1 cellular context compared by ENCODE assay signal in genomic region chr19:16185123-16185924, GRCh38.
TF ChIP-seq lines count a peak whose summit lies in the region.

FAM32A (plus strand) TSS chr19:16185410; CDS start chr19:16185443, 33 bp downstream.

TF ChIP-seq in K562, 482 proteins besides CTCF, POLR2A, EP300 and RAD21 (continued from another document and continues in another):
- no peak for TF ChIP-seq MGA (IDR thresholded peaks at IDR 0.05)
- TF ChIP-seq, protein P1, sequence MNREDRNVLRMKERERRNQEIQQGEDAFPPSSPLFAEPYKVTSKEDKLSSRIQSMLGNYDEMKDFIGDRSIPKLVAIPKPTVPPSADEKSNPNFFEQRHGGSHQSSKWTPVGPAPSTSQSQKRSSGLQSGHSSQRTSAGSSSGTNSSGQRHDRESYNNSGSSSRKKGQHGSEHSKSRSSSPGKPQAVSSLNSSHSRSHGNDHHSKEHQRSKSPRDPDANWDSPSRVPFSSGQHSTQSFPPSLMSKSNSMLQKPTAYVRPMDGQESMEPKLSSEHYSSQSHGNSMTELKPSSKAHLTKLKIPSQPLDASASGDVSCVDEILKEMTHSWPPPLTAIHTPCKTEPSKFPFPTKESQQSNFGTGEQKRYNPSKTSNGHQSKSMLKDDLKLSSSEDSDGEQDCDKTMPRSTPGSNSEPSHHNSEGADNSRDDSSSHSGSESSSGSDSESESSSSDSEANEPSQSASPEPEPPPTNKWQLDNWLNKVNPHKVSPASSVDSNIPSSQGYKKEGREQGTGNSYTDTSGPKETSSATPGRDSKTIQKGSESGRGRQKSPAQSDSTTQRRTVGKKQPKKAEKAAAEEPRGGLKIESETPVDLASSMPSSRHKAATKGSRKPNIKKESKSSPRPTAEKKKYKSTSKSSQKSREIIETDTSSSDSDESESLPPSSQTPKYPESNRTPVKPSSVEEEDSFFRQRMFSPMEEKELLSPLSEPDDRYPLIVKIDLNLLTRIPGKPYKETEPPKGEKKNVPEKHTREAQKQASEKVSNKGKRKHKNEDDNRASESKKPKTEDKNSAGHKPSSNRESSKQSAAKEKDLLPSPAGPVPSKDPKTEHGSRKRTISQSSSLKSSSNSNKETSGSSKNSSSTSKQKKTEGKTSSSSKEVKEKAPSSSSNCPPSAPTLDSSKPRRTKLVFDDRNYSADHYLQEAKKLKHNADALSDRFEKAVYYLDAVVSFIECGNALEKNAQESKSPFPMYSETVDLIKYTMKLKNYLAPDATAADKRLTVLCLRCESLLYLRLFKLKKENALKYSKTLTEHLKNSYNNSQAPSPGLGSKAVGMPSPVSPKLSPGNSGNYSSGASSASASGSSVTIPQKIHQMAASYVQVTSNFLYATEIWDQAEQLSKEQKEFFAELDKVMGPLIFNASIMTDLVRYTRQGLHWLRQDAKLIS (CRISPR knock-in tag; IDR thresholded peaks at IDR 0.05): no peak
- TF ChIP-seq NONO (IDR thresholded peaks at IDR 0.05; ENCODE audit: low read depth in 2 of 2, low read length in 1 of 2): no peak
- TF ChIP-seq TRIM25 (IDR thresholded peaks at IDR 0.05; ENCODE audit: borderline replicate concordance): no peak
- TF ChIP-seq ZC3H8 (IDR thresholded peaks at IDR 0.05): no peak
- no peak for TF ChIP-seq U2AF1 (optimal IDR thresholded peaks at IDR 0.05; ENCODE audit: low read depth, low read length)
- TF ChIP-seq IRF2 (CRISPR knock-in tag; IDR thresholded peaks at IDR 0.05): no peak
- TF ChIP-seq RB1 (IDR thresholded peaks at IDR 0.05; ENCODE audit: low read depth): peak; percentile 38; the same call in 1 of the 2 replicates
- TF ChIP-seq ZNF511 (CRISPR knock-in tag; IDR thresholded peaks at IDR 0.05): peak; percentile 50; the same call in 1 of the 2 replicates
- peak; percentile 73 for TF ChIP-seq SPI1 (IDR thresholded peaks at IDR 0.05; ENCODE audit: borderline replicate concordance, low read depth, low read length)
- peak; percentile 46; the same call in 1 of the 2 replicates for TF ChIP-seq TFAP4 (CRISPR knock-in tag; IDR thresholded peaks at IDR 0.05; ENCODE audit: borderline replicate concordance)
- TF ChIP-seq PKNOX1 (IDR thresholded peaks at IDR 0.05): peak; percentile 85
- TF ChIP-seq, protein P2, sequence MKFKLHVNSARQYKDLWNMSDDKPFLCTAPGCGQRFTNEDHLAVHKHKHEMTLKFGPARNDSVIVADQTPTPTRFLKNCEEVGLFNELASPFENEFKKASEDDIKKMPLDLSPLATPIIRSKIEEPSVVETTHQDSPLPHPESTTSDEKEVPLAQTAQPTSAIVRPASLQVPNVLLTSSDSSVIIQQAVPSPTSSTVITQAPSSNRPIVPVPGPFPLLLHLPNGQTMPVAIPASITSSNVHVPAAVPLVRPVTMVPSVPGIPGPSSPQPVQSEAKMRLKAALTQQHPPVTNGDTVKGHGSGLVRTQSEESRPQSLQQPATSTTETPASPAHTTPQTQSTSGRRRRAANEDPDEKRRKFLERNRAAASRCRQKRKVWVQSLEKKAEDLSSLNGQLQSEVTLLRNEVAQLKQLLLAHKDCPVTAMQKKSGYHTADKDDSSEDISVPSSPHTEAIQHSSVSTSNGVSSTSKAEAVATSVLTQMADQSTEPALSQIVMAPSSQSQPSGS (CRISPR knock-in tag; IDR thresholded peaks at IDR 0.05): no peak
- no peak for TF ChIP-seq YBX1 (IDR thresholded peaks at IDR 0.05)
- TF ChIP-seq GTF2E2 (tag; IDR thresholded peaks at IDR 0.05): peak; percentile 88; the same call in 1 of the 2 replicates
- no peak for TF ChIP-seq ZNF324 (CRISPR knock-in tag; IDR thresholded peaks at IDR 0.05)
- TF ChIP-seq, protein P3, sequence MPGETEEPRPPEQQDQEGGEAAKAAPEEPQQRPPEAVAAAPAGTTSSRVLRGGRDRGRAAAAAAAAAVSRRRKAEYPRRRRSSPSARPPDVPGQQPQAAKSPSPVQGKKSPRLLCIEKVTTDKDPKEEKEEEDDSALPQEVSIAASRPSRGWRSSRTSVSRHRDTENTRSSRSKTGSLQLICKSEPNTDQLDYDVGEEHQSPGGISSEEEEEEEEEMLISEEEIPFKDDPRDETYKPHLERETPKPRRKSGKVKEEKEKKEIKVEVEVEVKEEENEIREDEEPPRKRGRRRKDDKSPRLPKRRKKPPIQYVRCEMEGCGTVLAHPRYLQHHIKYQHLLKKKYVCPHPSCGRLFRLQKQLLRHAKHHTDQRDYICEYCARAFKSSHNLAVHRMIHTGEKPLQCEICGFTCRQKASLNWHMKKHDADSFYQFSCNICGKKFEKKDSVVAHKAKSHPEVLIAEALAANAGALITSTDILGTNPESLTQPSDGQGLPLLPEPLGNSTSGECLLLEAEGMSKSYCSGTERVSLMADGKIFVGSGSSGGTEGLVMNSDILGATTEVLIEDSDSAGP (CRISPR knock-in tag; IDR thresholded peaks at IDR 0.05): no peak
- no peak for TF ChIP-seq FOXP4 (CRISPR knock-in tag; IDR thresholded peaks at IDR 0.05; ENCODE audit: borderline replicate concordance)
- peak; percentile 92 for TF ChIP-seq TBP (optimal IDR thresholded peaks at IDR 0.05; ENCODE audit: low read depth, low read length)
- TF ChIP-seq GABPB2 (CRISPR knock-in tag; conservative IDR thresholded peaks at IDR 0.05): no peak
- no peak; the same call in 1 of the 2 replicates for TF ChIP-seq SMC3 (conservative IDR thresholded peaks at IDR 0.05; ENCODE audit: insufficient read depth, low read depth, low read length)
- peak; percentile 76 for TF ChIP-seq KDM5B (IDR thresholded peaks at IDR 0.05; ENCODE audit: insufficient replicate concordance, low read depth, low read length)
- TF ChIP-seq, protein P4, sequence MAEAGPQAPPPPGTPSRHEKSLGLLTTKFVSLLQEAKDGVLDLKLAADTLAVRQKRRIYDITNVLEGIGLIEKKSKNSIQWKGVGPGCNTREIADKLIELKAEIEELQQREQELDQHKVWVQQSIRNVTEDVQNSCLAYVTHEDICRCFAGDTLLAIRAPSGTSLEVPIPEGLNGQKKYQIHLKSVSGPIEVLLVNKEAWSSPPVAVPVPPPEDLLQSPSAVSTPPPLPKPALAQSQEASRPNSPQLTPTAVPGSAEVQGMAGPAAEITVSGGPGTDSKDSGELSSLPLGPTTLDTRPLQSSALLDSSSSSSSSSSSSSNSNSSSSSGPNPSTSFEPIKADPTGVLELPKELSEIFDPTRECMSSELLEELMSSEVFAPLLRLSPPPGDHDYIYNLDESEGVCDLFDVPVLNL (CRISPR knock-in tag; IDR thresholded peaks at IDR 0.05; ENCODE audit: low read depth): no peak
- TF ChIP-seq ZBTB8A (IDR thresholded peaks at IDR 0.05; ENCODE audit: partially characterized antibody): no peak
- TF ChIP-seq ZNF707 (CRISPR knock-in tag; conservative IDR thresholded peaks at IDR 0.05): no peak
